ENCODE assay signal across 2 cellular contexts in the genomic region with DNA sequence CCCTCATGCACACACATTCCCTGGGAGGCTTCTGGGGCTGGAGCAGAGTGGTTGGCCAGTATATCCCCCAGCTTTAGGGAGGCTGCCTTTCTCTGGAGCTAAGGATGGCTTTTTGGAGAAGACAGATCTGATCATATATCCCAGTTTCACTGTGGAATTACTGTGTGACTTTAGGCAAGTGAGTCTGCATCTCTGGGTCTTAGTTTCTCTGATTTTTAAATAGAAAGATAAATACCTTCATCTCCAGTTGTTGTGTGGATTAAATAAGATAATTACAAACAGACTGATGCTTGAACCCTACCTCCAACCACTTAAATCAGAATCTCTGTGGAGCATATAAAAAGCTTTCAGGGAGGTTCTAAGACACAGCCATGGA.
TF ChIP-seq lines count a peak whose summit lies in the region.

No MANE protein-coding gene starts in this region.

TF ChIP-seq in HEK293, 187 proteins besides CTCF, POLR2A, EP300 and RAD21:
- TF ChIP-seq ZNF513 (tag by site-specific recombination; IDR thresholded peaks at IDR 0.05): no peak
- 0 out of 2 replicates have a peak, but pooled peaks have one; percentile 4 for TF ChIP-seq SP3 (tag by site-specific recombination; IDR thresholded peaks at IDR 0.05)

TF ChIP-seq in GM12878, 131 proteins besides CTCF, POLR2A, EP300 and RAD21:
- TF ChIP-seq, protein P1, sequence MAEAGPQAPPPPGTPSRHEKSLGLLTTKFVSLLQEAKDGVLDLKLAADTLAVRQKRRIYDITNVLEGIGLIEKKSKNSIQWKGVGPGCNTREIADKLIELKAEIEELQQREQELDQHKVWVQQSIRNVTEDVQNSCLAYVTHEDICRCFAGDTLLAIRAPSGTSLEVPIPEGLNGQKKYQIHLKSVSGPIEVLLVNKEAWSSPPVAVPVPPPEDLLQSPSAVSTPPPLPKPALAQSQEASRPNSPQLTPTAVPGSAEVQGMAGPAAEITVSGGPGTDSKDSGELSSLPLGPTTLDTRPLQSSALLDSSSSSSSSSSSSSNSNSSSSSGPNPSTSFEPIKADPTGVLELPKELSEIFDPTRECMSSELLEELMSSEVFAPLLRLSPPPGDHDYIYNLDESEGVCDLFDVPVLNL (IDR thresholded peaks at IDR 0.05; ENCODE audit: low read depth, low read length): no peak
- no peak for TF ChIP-seq TCF3 (IDR thresholded peaks at IDR 0.05; ENCODE audit: borderline replicate concordance, insufficient read depth, low read depth, low read length)
TF ChIP-seq in GM12878: peak in this region for 0.
